21 cellular contexts compared by ENCODE assay signal in genomic region chr6:34554593-34555322, GRCh38. TPM values are rescaled to one million over a fixed set of nuclear protein-coding genes. Genes with fewer than 3 reads are reported as not detected.
DNase-seq lines count a peak whose midpoint lies in the region; ATAC-seq, FAIRE-seq and TF ChIP-seq lines count a peak whose summit lies in the region.
"Had no signal": no experiment of that assay in that cellular context is flagged by ENCODE, and none has a peak within 500 bp of the region (broad histone marks: within the 10 kb centered on the region; RNA-seq: fewer than 3 reads in every experiment).

No MANE protein-coding gene starts in this region.

- CTCF ChIA-PET in HepG2 (lab: Yijun Ruan, JAX; ENCODE audit: low intra/inter-chr PET ratio, low total read pairs) (no interaction called here), PC-9 (lab: Charles Lee) (no interaction called here), GM10248 (lab: Yijun Ruan, JAX) (interaction anchor here (0.9 kb wide), 1 partner anchor 49 kb away, joined by 3 read pairs; no protein-coding TSS in a partner anchor)

- WGBS in HepG2 (ENCODE audit: low lambda C conversion rate), result 55% methylated on average over 20 of the region's 20 CpGs
- WGBS in right lobe of liver (ENCODE audit: insufficient coverage, low coverage, low lambda C conversion rate, missing lambda C conversion rate), result 53% methylated on average over 5 of the region's 20 CpGs
- WGBS in mesenchymal stem cell, result 90% methylated on average over 16 of the region's 20 CpGs

- no peak overlapping the region for H3K18ac ChIP-seq in mesenchymal stem cell (ENCODE audit: low read depth in 1 of 2, low read length in 2 of 2)

- H2AFZ ChIP-seq in HepG2 (ENCODE audit: low read length) (no peak overlapping the region), PC-9 (no peak overlapping the region), mesenchymal stem cell (ENCODE audit: low read depth, low read length) (no peak overlapping the region)
- H2AFZ ChIP-seq: GM23248 had no signal

- no peak overlapping the region for H2BK12ac ChIP-seq in mesenchymal stem cell (ENCODE audit: low read length in 2 of 2)

- H3K9ac ChIP-seq in HepG2 (ENCODE audit: insufficient read depth, low read depth, low read length), result no peak overlapping the region
- H3K9ac ChIP-seq in mesenchymal stem cell (ENCODE audit: low read length), result no peak overlapping the region
- H3K9ac ChIP-seq: GM23248 had no signal

- no peak for TF ChIP-seq CTCF in HepG2 (CRISPR knock-in tag; IDR thresholded peaks at IDR 0.05)
- TF ChIP-seq CTCF in right lobe of liver (IDR thresholded peaks at IDR 0.05), result no peak
- TF ChIP-seq CTCF in PC-9 (conservative IDR thresholded peaks at IDR 0.05), result no peak
- TF ChIP-seq CTCF in GM10248 (IDR thresholded peaks at IDR 0.05; ENCODE audit: control extremely low read depth, extremely low read depth, low read depth, missing control alignments), result no peak

- ATAC-seq in HepG2 (no peak), right lobe of liver (no peak), HG03159 (IDR thresholded peaks at IDR 0.05; ENCODE audit: unreplicated experiment) (no peak), HG02759 (IDR thresholded peaks at IDR 0.05; ENCODE audit: unreplicated experiment) (no peak)
- ATAC-seq: activated CD4-positive, CD25-positive, alpha-beta regulatory T cell treated with anti-CD3 and anti-CD28 coated beads, Interleukin-2, amount 50 U/mL, for 24 hours had no signal

- H2BK120ac ChIP-seq in mesenchymal stem cell (ENCODE audit: low read depth, low read length), result no peak overlapping the region

- intact Hi-C loops in HepG2 (cut with micrococcal nuclease; ENCODE audit: unreplicated experiment) (no loop called here), right lobe of liver (cut with DNase I) (no loop called here), PC-9 (cut with micrococcal nuclease; ENCODE audit: unreplicated experiment) (no loop called here)

- peak overlapping the region; percentile 25 for H4K91ac ChIP-seq in mesenchymal stem cell (ENCODE audit: low read length)

- no peak overlapping the region for H3K4me2 ChIP-seq in HepG2 (ENCODE audit: low read depth, low read length)
- H3K4me2 ChIP-seq in PC-9, result peak overlapping the region; percentile 77
- H3K4me2 ChIP-seq in mesenchymal stem cell (ENCODE audit: low read length, poor library complexity, severe bottlenecking), result no peak overlapping the region

- H2AK5ac ChIP-seq in mesenchymal stem cell (ENCODE audit: low read length, severe bottlenecking), result no peak overlapping the region

- H4K8ac ChIP-seq in mesenchymal stem cell (ENCODE audit: low read length), result peak overlapping the region; percentile 25

- no peaks in the 10 kb centered on the region for H3K79me2 ChIP-seq in HepG2 (ENCODE audit: insufficient read depth, low read length)
- H3K79me2 ChIP-seq in PC-9 (ENCODE audit: low read depth), result no peaks in the 10 kb centered on the region

- H3K4me1 ChIP-seq in HepG2 (ENCODE audit: insufficient read depth, low read length), result peaks cover 16% of the 10 kb centered on the region
- no peaks in the 10 kb centered on the region for H3K4me1 ChIP-seq in right lobe of liver
- peaks cover 47% of the 10 kb centered on the region for H3K4me1 ChIP-seq in PC-9 (replicated peaks; ENCODE audit: insufficient read depth)
- H3K4me1 ChIP-seq in mesenchymal stem cell (ENCODE audit: control insufficient read depth, insufficient read depth, low read depth, low read length), result peaks cover 11% of the 10 kb centered on the region
- H3K4me1 ChIP-seq: testis had no signal

- peak overlapping the region in 1 of 2 experiments; percentile 94 for H3K14ac ChIP-seq in mesenchymal stem cell (ENCODE audit: low read length in 2 of 2)

- TF ChIP-seq EP300 in HepG2 (IDR thresholded peaks at IDR 0.05; ENCODE audit: low read depth in 2 of 2, low read length in 2 of 2) (no peak), HepG2 (CRISPR knock-in tag; IDR thresholded peaks at IDR 0.05; ENCODE audit: borderline replicate concordance) (no peak)

- H3K36me3 ChIP-seq in HepG2 (replicated peaks in 1 of 2; ENCODE audit: control insufficient read depth in 1 of 2, insufficient read depth in 2 of 2, low read length in 2 of 2) (no peaks in the 10 kb centered on the region), right lobe of liver (no peaks in the 10 kb centered on the region), PC-9 (ENCODE audit: low read depth) (no peaks in the 10 kb centered on the region), mesenchymal stem cell (ENCODE audit: control insufficient read depth in 1 of 2, insufficient read depth in 2 of 2, low read depth in 1 of 2, low read length in 2 of 2) (peaks cover 0 to 3% of the 10 kb centered on the region in 2 experiments)

- no TSS peak for BruUV-seq in HepG2 (replicated peaks; lab: Mats Ljungman, UMichigan)
- no TSS peak for BruUV-seq in PC-9 (replicated peaks; lab: Mats Ljungman, UMichigan)

- H3K4me3 ChIP-seq in HepG2 (replicated peaks in 1 of 3; ENCODE audit: insufficient read depth in 1 of 3, low read depth in 2 of 3, low read length in 3 of 3) (no peak overlapping the region), right lobe of liver (no peak overlapping the region), PC-9 (peak overlapping the region; percentile 50; the same call in 1 of the 2 replicates), mesenchymal stem cell (ENCODE audit: insufficient read depth in 1 of 2, low read depth in 1 of 2, low read length in 2 of 2) (peak overlapping the region in 1 of 2 experiments; percentile 7)
- H3K4me3 ChIP-seq: GM23248, testis had no signal

- H3K79me1 ChIP-seq in mesenchymal stem cell (replicated peaks; ENCODE audit: low read length, poor library complexity, severe bottlenecking), result no peaks in the 10 kb centered on the region

- TF ChIP-seq POLR2A in HepG2 (IDR thresholded peaks at IDR 0.05; ENCODE audit: insufficient read depth in 1 of 2, low read depth in 2 of 2, low read length in 2 of 2), result no peak
- no peak for TF ChIP-seq POLR2A in right lobe of liver (IDR thresholded peaks at IDR 0.05)

- POLR2A ChIA-PET in HepG2 (lab: Yijun Ruan, JAX), result no interaction called here
- POLR2A ChIA-PET in PC-9 (lab: Charles Lee; ENCODE audit: unreplicated experiment), result interaction anchor here (0.6 kb wide), 1 partner anchor 32 kb away, joined by 3 read pairs; no protein-coding TSS in a partner anchor
- POLR2A ChIA-PET in GM10248 (lab: Yijun Ruan, JAX), result no interaction called here

- no peak overlapping the region for H3K23ac ChIP-seq in mesenchymal stem cell (ENCODE audit: low read length in 2 of 2)

- FAIRE-seq in HepG2 (lab: Jason Lieb, UNC), result no peak

- in situ Hi-C loops in HepG2 (cut with HindIII; ENCODE audit: extremely low pct_ligation_motif_present, low pct_unique_long_range_greater_than_20kb), result no loop called here

- H3K9me3 ChIP-seq in HepG2 (ENCODE audit: low read length), result no peaks in the 10 kb centered on the region
- H3K9me3 ChIP-seq in right lobe of liver, result no peaks in the 10 kb centered on the region
- H3K9me3 ChIP-seq in PC-9 (ENCODE audit: insufficient read depth, low read depth), result peaks cover 4% of the 10 kb centered on the region; the same call in 1 of the 2 replicates
- H3K9me3 ChIP-seq in mesenchymal stem cell (ENCODE audit: control insufficient read depth, low read length), result peaks cover 7% of the 10 kb centered on the region
- H3K9me3 ChIP-seq: testis had no signal

- H3K9me2 ChIP-seq in PC-9 (ENCODE audit: insufficient read depth), result no peaks in the 10 kb centered on the region

- H2BK5ac ChIP-seq in mesenchymal stem cell (ENCODE audit: low read depth, low read length, poor library complexity, severe bottlenecking), result no peak overlapping the region

- H2BK15ac ChIP-seq in mesenchymal stem cell (ENCODE audit: low read depth, poor library complexity, severe bottlenecking), result no peak overlapping the region

- H3K27me3 ChIP-seq in HepG2 (ENCODE audit: control insufficient read depth in 1 of 2, insufficient read depth in 2 of 2, low read length in 2 of 2) (peaks cover 33 to 76% of the 10 kb centered on the region in 2 experiments), right lobe of liver (no peaks in the 10 kb centered on the region), PC-9 (ENCODE audit: insufficient read depth, low read depth) (no peaks in the 10 kb centered on the region), mesenchymal stem cell (ENCODE audit: control insufficient read depth in 1 of 2, insufficient read depth in 1 of 2, low read length in 2 of 2) (peaks cover 0 to 52% of the 10 kb centered on the region in 2 experiments)
- H3K27me3 ChIP-seq: testis had no signal

- TF ChIP-seq RAD21 in HepG2 (CRISPR knock-in tag; IDR thresholded peaks at IDR 0.05), result no peak

- peaks cover 8% of the 10 kb centered on the region; the same call in 1 of the 2 replicates for H3F3A ChIP-seq in PC-9 (ENCODE audit: insufficient read depth, low read depth)

- no peaks in the 10 kb centered on the region for H4K20me1 ChIP-seq in HepG2 (ENCODE audit: insufficient read depth, low read length)
- no peaks in the 10 kb centered on the region for H4K20me1 ChIP-seq in PC-9 (ENCODE audit: insufficient read depth)

- DNase-seq in HepG2 (ENCODE audit: low spot score) (no peak), right lobe of liver (no peak), PC-9 (peak in 1 of 2 experiments; percentile 43), mesenchymal stem cell (no peak), GM10248 (ENCODE audit: extremely low spot score) (no peak)
- no peak for DNase-seq in effector CD4-positive, alpha-beta T cell
- DNase-seq: amniotic stem cell; caudate nucleus; GM23248; MV-4-11; NCI-H2029; NCI-H345; nucleus accumbens; retina; stimulated activated CD4-positive, alpha-beta T cell treated with anti-CD3 and anti-CD28 coated beads, Interleukin-12 subunit alpha, Interleukin-12 subunit beta, amount 100 ng/mL, for 4 hours; T1000; testis had no signal

- no peak overlapping the region for H3K4ac ChIP-seq in mesenchymal stem cell (ENCODE audit: low read depth in 1 of 2, low read length in 2 of 2)

- H3K27ac ChIP-seq in HepG2 (ENCODE audit: extremely low read length, insufficient read depth, low read length), result no peak overlapping the region
- H3K27ac ChIP-seq in right lobe of liver, result no peak overlapping the region
- no peak overlapping the region for H3K27ac ChIP-seq in PC-9
- H3K27ac ChIP-seq in mesenchymal stem cell (ENCODE audit: low read length, poor library complexity, severe bottlenecking), result no peak overlapping the region
- H3K27ac ChIP-seq: GM23248, RWPE1, testis had no signal

RNA-seq across cellular contexts. Expression of gene SPDEF, which starts 1.4 kb away (rescaled TPM):
- total RNA-seq in HepG2 (2016; rRNA removed; fragmentation: Illumina TruSeq; extraction: Trizol) (not detected in 2 replicates), right lobe of liver (not detected), PC-9 (2021) (0.85 and 1.4 TPM in 2 replicates)
- total RNA-seq in HepG2 (2016; cell fraction: cytosol; rRNA removed; fragmentation: Illumina TruSeq; extraction: Trizol; ENCODE audit: low read depth), result not detected in 2 replicates
- total RNA-seq in HepG2 (2016; cell fraction: insoluble cytoplasmic fraction; rRNA removed; fragmentation: Illumina TruSeq; extraction: Trizol), result not detected in 2 replicates
- total RNA-seq in HepG2 (2016; cell fraction: membrane; rRNA removed; fragmentation: Illumina TruSeq; extraction: Trizol), result not detected in 2 replicates
- not detected in 2 replicates for total RNA-seq in HepG2 (2016; cell fraction: nucleus; rRNA removed; fragmentation: Illumina TruSeq; extraction: Trizol)
- polyA plus RNA-seq in HepG2 (2011; rRNA removed), result 0.03 TPM in 1 of 2 replicates, not detected in the other
- polyA plus RNA-seq in HepG2 (2011; cell fraction: cytosol; rRNA removed), result not detected in 2 replicates
- polyA plus RNA-seq in HepG2 (2011; cell fraction: nucleus; rRNA removed), result 0.07 and 0.08 TPM in 2 replicates
- not detected in 2 replicates for polyA plus RNA-seq in HepG2 (2012)
- not detected in 2 replicates for polyA plus RNA-seq in HepG2 (2016; cell fraction: cytosol; fragmentation: Illumina TruSeq; extraction: Trizol; ENCODE audit: low read depth)
- polyA plus RNA-seq in HepG2 (2016; cell fraction: insoluble cytoplasmic fraction; fragmentation: Illumina TruSeq; extraction: Trizol; ENCODE audit: low read depth), result not detected in 2 replicates
- polyA plus RNA-seq in HepG2 (2016; cell fraction: membrane; fragmentation: Illumina TruSeq; extraction: Trizol; ENCODE audit: low read depth), result not detected in 2 replicates
- polyA plus RNA-seq in HepG2 (2016; cell fraction: nucleus; fragmentation: Illumina TruSeq; extraction: Trizol; ENCODE audit: insufficient read depth, low read depth), result not detected in 2 replicates
- polyA minus RNA-seq in HepG2 (2011; rRNA and poly(A)+ RNA removed; ENCODE audit: low replicate concordance), result not detected in 2 replicates
- not detected in 2 replicates for polyA minus RNA-seq in HepG2 (2011; cell fraction: cytosol; rRNA and poly(A)+ RNA removed)
- not detected in 2 replicates for polyA minus RNA-seq in HepG2 (2011; cell fraction: nucleus; rRNA and poly(A)+ RNA removed)
- not detected for polyA plus RNA-seq in mesenchymal stem cell (2013, experiment 1 of 2)
- 0.05 TPM for polyA plus RNA-seq in mesenchymal stem cell (2013, experiment 2 of 2)
- total RNA-seq: GM23248 had no signal
- polyA plus RNA-seq: GM23248 had no signal
